14 cellular contexts compared by ENCODE assay signal in the genomic region with DNA sequence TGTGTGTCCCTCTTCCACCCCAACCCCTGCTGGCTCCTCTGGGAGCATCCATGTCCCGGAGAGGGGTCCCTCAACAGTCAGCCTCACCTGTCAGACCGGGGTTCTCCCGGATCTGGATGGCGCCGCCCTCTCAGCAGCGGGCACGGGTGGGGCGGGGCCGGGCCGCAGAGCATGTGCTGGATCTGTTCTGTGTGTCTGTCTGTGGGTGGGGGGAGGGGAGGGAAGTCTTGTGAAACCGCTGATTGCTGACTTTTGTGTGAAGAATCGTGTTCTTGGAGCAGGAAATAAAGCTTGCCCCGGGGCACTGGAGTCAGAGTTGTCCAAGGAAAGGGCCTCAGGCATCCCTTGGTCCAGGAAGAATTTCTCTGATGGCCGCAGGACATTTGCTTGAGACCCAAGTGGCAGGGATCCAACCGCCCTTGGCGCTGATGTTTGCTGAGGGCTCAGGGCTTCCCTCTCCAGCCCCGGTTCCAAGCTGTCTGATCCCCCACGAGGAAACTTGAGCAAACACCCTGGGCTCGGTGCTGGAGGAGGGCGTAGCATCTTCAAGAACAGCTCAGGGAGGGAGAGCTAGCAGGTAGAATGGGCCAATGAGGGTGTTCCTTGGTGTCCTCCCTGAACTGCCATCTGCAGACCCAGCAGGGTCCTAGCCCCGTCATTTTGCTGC. TPM values are rescaled to one million over a fixed set of nuclear protein-coding genes. Genes with fewer than 3 reads are reported as not detected.
"Had no signal": no experiment of that assay in that cellular context is flagged by ENCODE, and none has a peak within 500 bp of the region (broad histone marks: within the 10 kb centered on the region; RNA-seq: fewer than 3 reads in every experiment).

No MANE protein-coding gene starts in this region.

- DNase-seq: activated B cell treated with CpG ODN at 0.5 μM for 24 hours; activated CD4-positive, alpha-beta T cell treated with anti-CD3 and anti-CD28 coated beads, Interleukin-2, amount 10 ng/mL, durations not matched to agents 7 days and 5 days; activated CD8-positive, alpha-beta memory T cell treated with anti-CD3 and anti-CD28 coated beads for 24 hours; activated naive CD4-positive, alpha-beta T cell treated with Interleukin-2 at 50 U/mL for 16 hours; central memory CD4-positive, alpha-beta T cell; effector memory CD4-positive, alpha-beta T cell; erythroblast; naive thymus-derived CD4-positive, alpha-beta T cell; nucleus accumbens; transverse colon had no signal

- H3K36me3 ChIP-seq: transverse colon had no signal

- H3K9me3 ChIP-seq: transverse colon had no signal

- FAIRE-seq: TTC549 had no signal

- ATAC-seq: naive thymus-derived CD4-positive, alpha-beta T cell; right cardiac atrium; stimulated activated effector memory CD8-positive, alpha-beta T cell treated with anti-CD3 and anti-CD28 coated beads, Interleukin-12 subunit alpha, Interleukin-12 subunit beta, amount 100 ng/mL, for 72 hours had no signal

- H3K4me3 ChIP-seq: transverse colon had no signal

RNA-seq across cellular contexts. Expression of a gene that starts 4.5 kb away (rescaled TPM):
- total RNA-seq: activated B cell treated with CpG ODN at 0.5 μM for 24 hours; activated CD4-positive, alpha-beta T cell treated with anti-CD3 and anti-CD28 coated beads, Interleukin-2, amount 10 ng/mL, durations not matched to agents 7 days and 5 days; mononuclear cell; naive thymus-derived CD4-positive, alpha-beta T cell had no signal
- polyA plus RNA-seq: naive thymus-derived CD4-positive, alpha-beta T cell had no signal
